In the genomic region with DNA sequence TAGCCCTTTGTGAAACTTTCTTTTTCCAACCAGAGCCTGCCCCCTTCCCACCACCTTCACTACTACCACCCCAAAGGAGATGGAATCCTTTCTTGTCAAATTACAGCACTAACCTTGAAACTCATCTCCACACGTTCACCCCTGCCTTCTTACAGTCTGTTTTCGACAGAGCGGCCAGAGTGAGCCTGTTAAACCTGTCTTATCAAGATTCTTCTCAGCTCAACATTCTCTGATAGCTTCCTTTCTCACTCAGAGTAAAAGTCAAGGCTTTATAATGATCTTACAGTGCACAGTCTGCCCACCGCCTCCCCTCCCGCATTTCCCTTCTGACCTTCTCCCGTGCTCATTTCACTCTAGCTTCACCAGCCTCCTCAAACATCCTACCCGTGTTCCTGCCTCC, we compare ENCODE assay signal across 18 cellular contexts. TPM values are rescaled to one million over a fixed set of nuclear protein-coding genes. Genes with fewer than 3 reads are reported as not detected.
DNase-seq lines count a peak whose midpoint lies in the region; TF ChIP-seq lines count a peak whose summit lies in the region.
"Had no signal": no experiment of that assay in that cellular context is flagged by ENCODE, and none has a peak within 500 bp of the region (broad histone marks: within the 10 kb centered on the region; RNA-seq: fewer than 3 reads in every experiment).

No MANE protein-coding gene starts in this region.

- POLR2A ChIA-PET in OCI-LY7 (lab: Charles Lee), result interaction anchor here (0.7 to 9.0 kb wide), 8 partner anchors 11 to 117 kb away, joined by 3 to 64 read pairs (median 8); no protein-coding TSS in a partner anchor

- H3K9ac ChIP-seq in mammary epithelial cell (ENCODE audit: insufficient read depth, low read length) (no peak overlapping the region), MM.1S (ENCODE audit: low read length) (no peak overlapping the region), endodermal cell (ENCODE audit: extremely low read depth, low read length, poor library complexity, severe bottlenecking) (no peak overlapping the region)
- H3K9ac ChIP-seq: GM23248 had no signal

- H3K4me3 ChIP-seq in OCI-LY7 (ENCODE audit: low read depth, low read length, poor library complexity, severe bottlenecking), result no peak overlapping the region
- no peak overlapping the region for H3K4me3 ChIP-seq in mammary epithelial cell (replicated peaks in 1 of 3; ENCODE audit: insufficient read depth in 1 of 3, low read depth in 2 of 3, low read length in 3 of 3)
- H3K4me3 ChIP-seq in MM.1S (ENCODE audit: low read length), result no peak overlapping the region
- H3K4me3 ChIP-seq in endodermal cell (ENCODE audit: low read length), result no peak overlapping the region
- H3K4me3 ChIP-seq: A549, GM23248, left lung, prostate gland had no signal

- H3K27me3 Mint-ChIP-seq in activated CD4-positive, alpha-beta T cell treated with anti-CD3 and anti-CD28 coated beads, Interleukin-2, amount 10 ng/mL, durations not matched to agents 24 days and 14 days, result no peaks in the 10 kb centered on the region
- peaks cover 10% of the 10 kb centered on the region for H3K27me3 Mint-ChIP-seq in nephron progenitor cell (ENCODE audit: low read depth, poor library complexity)
- peaks cover 2% of the 10 kb centered on the region for H3K27me3 Mint-ChIP-seq in endodermal cell (ENCODE audit: insufficient read depth)

- H3K9me3 Mint-ChIP-seq in activated CD4-positive, alpha-beta T cell treated with anti-CD3 and anti-CD28 coated beads, Interleukin-2, amount 10 ng/mL, durations not matched to agents 24 days and 14 days, result no peaks in the 10 kb centered on the region
- H3K9me3 Mint-ChIP-seq in nephron progenitor cell (peaks cover 4% of the 10 kb centered on the region), endodermal cell (no peaks in the 10 kb centered on the region)

- CTCF ChIA-PET in OCI-LY7 (lab: Charles Lee; ENCODE audit: unreplicated experiment) (interaction anchor here (0.8 kb wide), 1 partner anchor 15 kb away, joined by 3 read pairs; no protein-coding TSS in a partner anchor), mammary epithelial cell (lab: Charles Lee; ENCODE audit: low non-redundant PET) (no interaction called here)

- H3K27ac ChIP-seq in OCI-LY7 (ENCODE audit: low read depth, low read length, poor library complexity, severe bottlenecking) (peak overlapping the region; percentile 76), mammary epithelial cell (ENCODE audit: insufficient read depth, low read depth, low read length) (peak overlapping the region; percentile 92), MM.1S (ENCODE audit: low read length) (no peak overlapping the region), endodermal cell (ENCODE audit: low read depth, low read length) (no peak overlapping the region)
- H3K27ac ChIP-seq: A549, GM23248, prostate gland had no signal

- H4K20me1 ChIP-seq in OCI-LY7 (ENCODE audit: insufficient read depth, low read length) (no peaks in the 10 kb centered on the region), mammary epithelial cell (ENCODE audit: insufficient read depth, low read length) (no peaks in the 10 kb centered on the region), MM.1S (ENCODE audit: insufficient read depth, low read length) (no peaks in the 10 kb centered on the region)

- H3K4me1 ChIP-seq in OCI-LY7 (ENCODE audit: insufficient read depth, low read length, poor library complexity, severe bottlenecking) (peaks cover 58% of the 10 kb centered on the region), mammary epithelial cell (ENCODE audit: insufficient read depth, low read length) (peaks cover 24% of the 10 kb centered on the region), MM.1S (ENCODE audit: low read length) (peaks cover 13% of the 10 kb centered on the region), endodermal cell (ENCODE audit: control insufficient read depth, insufficient read depth, low read length) (no peaks in the 10 kb centered on the region)
- H3K4me1 ChIP-seq: A549, prostate gland had no signal

- H3K9me3 ChIP-seq in OCI-LY7 (ENCODE audit: low read length), result peaks cover 11% of the 10 kb centered on the region; the same call in 1 of the 2 replicates
- no peaks in the 10 kb centered on the region for H3K9me3 ChIP-seq in mammary epithelial cell (replicated peaks; ENCODE audit: insufficient read depth, low read length)
- H3K9me3 ChIP-seq in MM.1S (replicated peaks; ENCODE audit: insufficient read depth, low read length), result no peaks in the 10 kb centered on the region
- no peaks in the 10 kb centered on the region for H3K9me3 ChIP-seq in endodermal cell (ENCODE audit: control insufficient read depth, low read length)
- H3K9me3 ChIP-seq: A549, left lung, prostate gland had no signal

- H3K79me2 ChIP-seq in OCI-LY7 (ENCODE audit: insufficient read depth, low read depth, low read length) (no peaks in the 10 kb centered on the region), mammary epithelial cell (ENCODE audit: insufficient read depth, low read length) (no peaks in the 10 kb centered on the region), MM.1S (ENCODE audit: low read length) (peaks cover 13% of the 10 kb centered on the region)

- 4% methylated on average over 5 of the region's 7 CpGs for WGBS in mammary epithelial cell (ENCODE audit: low coverage, missing lambda C conversion rate)
- 89 to 100% methylated on average over 4 to 7 of the region's 7 CpGs for WGBS in endodermal cell (ENCODE audit: insufficient coverage in 1 of 2, insufficient read length in 1 of 2), 2 experiments

- no peak for DNase-seq in activated CD4-positive, alpha-beta T cell treated with anti-CD3 and anti-CD28 coated beads, Interleukin-2, amount 10 ng/mL, durations not matched to agents 24 days and 14 days
- no peak for DNase-seq in activated CD4-positive, alpha-beta T cell treated with anti-CD3 and anti-CD28 coated beads for 1 hour
- DNase-seq in OCI-LY7 (ENCODE audit: low spot score) (no peak), mammary epithelial cell (no peak), nephron progenitor cell (no peak), MM.1S (no peak), endodermal cell (no peak), DMS153 treated with DMSO at 0.1 percent for 48 hours (lab: John Stamatoyannopoulos, UW; ENCODE audit: unreplicated experiment) (no peak)
- DNase-seq: activated CD4-positive, CD25-positive, alpha-beta regulatory T cell; aorta; foreskin melanocyte; GM23248; KBM-7; left lung; NCI-H1105; small intestine had no signal

- no peaks in the 10 kb centered on the region for H3K9me2 ChIP-seq in OCI-LY7 (ENCODE audit: insufficient read depth, low read length)
- H3K9me2 ChIP-seq in MM.1S (replicated peaks; ENCODE audit: insufficient read depth, low read length), result no peaks in the 10 kb centered on the region

- H3K27ac Mint-ChIP-seq in activated CD4-positive, alpha-beta T cell treated with anti-CD3 and anti-CD28 coated beads, Interleukin-2, amount 10 ng/mL, durations not matched to agents 24 days and 14 days, result peak overlapping the region; percentile 30
- H3K27ac Mint-ChIP-seq in nephron progenitor cell (peak overlapping the region; percentile 11), endodermal cell (no peak overlapping the region)

- H3K4me3 Mint-ChIP-seq in activated CD4-positive, alpha-beta T cell treated with anti-CD3 and anti-CD28 coated beads, Interleukin-2, amount 10 ng/mL, durations not matched to agents 24 days and 14 days, result no peak overlapping the region
- H3K4me3 Mint-ChIP-seq in nephron progenitor cell (no peak overlapping the region), endodermal cell (no peak overlapping the region)

- no TSS peak for BruUV-seq in OCI-LY7 (replicated peaks; lab: Mats Ljungman, UMichigan)
- BruUV-seq in mammary epithelial cell (replicated peaks; lab: Mats Ljungman, UMichigan), result no TSS peak

- in situ Hi-C loops in mammary epithelial cell (cut with MboI; ENCODE audit: low sequenced_read_pairs in 2 of 2), result no loop called here

- dilution Hi-C loops in mammary epithelial cell (cut with HindIII; ENCODE audit: low sequenced_read_pairs), result no loop called here

- peak overlapping the region; percentile 15 for H2AFZ ChIP-seq in OCI-LY7 (ENCODE audit: low read length)
- peak overlapping the region; percentile 88 for H2AFZ ChIP-seq in mammary epithelial cell (ENCODE audit: low read depth, low read length)
- no peak overlapping the region for H2AFZ ChIP-seq in MM.1S (ENCODE audit: low read length)
- H2AFZ ChIP-seq: GM23248 had no signal

- H3K36me3 ChIP-seq in OCI-LY7 (ENCODE audit: insufficient read depth, low read length), result peaks cover 60% of the 10 kb centered on the region
- H3K36me3 ChIP-seq in mammary epithelial cell (ENCODE audit: insufficient read depth, low read length), result no peaks in the 10 kb centered on the region
- H3K36me3 ChIP-seq in MM.1S (replicated peaks; ENCODE audit: insufficient read depth, low read length), result 0 out of 2 replicates have a peak, but pooled peaks cover 4% of the 10 kb centered on the region
- H3K36me3 ChIP-seq in endodermal cell (ENCODE audit: control insufficient read depth, insufficient read depth, low read length), result no peaks in the 10 kb centered on the region
- H3K36me3 ChIP-seq: prostate gland had no signal

- intact Hi-C loops in activated CD4-positive, alpha-beta T cell treated with anti-CD3 and anti-CD28 coated beads, Interleukin-2, amount 10 ng/mL, durations not matched to agents 24 days and 14 days (cut with micrococcal nuclease), result no loop called here
- intact Hi-C loops in OCI-LY7 (cut with micrococcal nuclease; ENCODE audit: unreplicated experiment), result no loop called here
- intact Hi-C loops in mammary epithelial cell (cut with micrococcal nuclease), result no loop called here

- H3K27me3 ChIP-seq in mammary epithelial cell (ENCODE audit: insufficient read depth, low read length) (no peaks in the 10 kb centered on the region), MM.1S (replicated peaks; ENCODE audit: insufficient read depth, low read length) (no peaks in the 10 kb centered on the region), endodermal cell (ENCODE audit: control insufficient read depth, insufficient read depth, low read length, poor library complexity, severe bottlenecking) (no peaks in the 10 kb centered on the region)
- H3K27me3 ChIP-seq: left lung had no signal

- H3K4me1 Mint-ChIP-seq in activated CD4-positive, alpha-beta T cell treated with anti-CD3 and anti-CD28 coated beads, Interleukin-2, amount 10 ng/mL, durations not matched to agents 24 days and 14 days, result peaks cover 41% of the 10 kb centered on the region
- H3K4me1 Mint-ChIP-seq in nephron progenitor cell, result peaks cover 5% of the 10 kb centered on the region
- peaks cover 5% of the 10 kb centered on the region for H3K4me1 Mint-ChIP-seq in endodermal cell

- TF ChIP-seq CTCF in OCI-LY7 (conservative IDR thresholded peaks at IDR 0.05; ENCODE audit: low read length) (no peak), mammary epithelial cell (conservative IDR thresholded peaks at IDR 0.05 in 1 of 2, IDR thresholded peaks at IDR 0.05 in 1 of 2; ENCODE audit: extremely low read depth in 1 of 2, insufficient read depth in 1 of 2, low read depth in 1 of 2, low read length in 2 of 2) (no peak), nephron progenitor cell (IDR thresholded peaks at IDR 0.05) (no peak), MM.1S (IDR thresholded peaks at IDR 0.05; ENCODE audit: low read length) (no peak), endodermal cell (conservative IDR thresholded peaks at IDR 0.05) (no peak)

- H3F3A ChIP-seq in MM.1S (ENCODE audit: insufficient read depth, low read length), result peaks cover 3% of the 10 kb centered on the region; the same call in 1 of the 2 replicates

- H3K4me2 ChIP-seq in OCI-LY7 (ENCODE audit: low read length), result peak overlapping the region; percentile 65
- no peak overlapping the region for H3K4me2 ChIP-seq in mammary epithelial cell (ENCODE audit: insufficient read depth, low read depth, low read length)
- H3K4me2 ChIP-seq in MM.1S (ENCODE audit: low read depth, low read length), result no peak overlapping the region
- H3K4me2 ChIP-seq: A549 had no signal

- peaks cover 48% of the 10 kb centered on the region for H3K36me3 Mint-ChIP-seq in activated CD4-positive, alpha-beta T cell treated with anti-CD3 and anti-CD28 coated beads, Interleukin-2, amount 10 ng/mL, durations not matched to agents 24 days and 14 days (ENCODE audit: low read depth)
- no peaks in the 10 kb centered on the region for H3K36me3 Mint-ChIP-seq in nephron progenitor cell (ENCODE audit: low read depth)
- H3K36me3 Mint-ChIP-seq in endodermal cell (ENCODE audit: low read depth), result no peaks in the 10 kb centered on the region

RNA-seq across cellular contexts. Expression of a gene that starts 56.0 kb away (rescaled TPM):
- 37.8 and 42.2 TPM in 2 replicates for total RNA-seq in activated CD4-positive, alpha-beta T cell treated with anti-CD3 and anti-CD28 coated beads, Interleukin-2, amount 10 ng/mL, durations not matched to agents 24 days and 14 days
- total RNA-seq in OCI-LY7 (2014; rRNA removed; shearing (Covaris generic)), result 18.6 and 22.3 TPM in 2 replicates
- total RNA-seq in OCI-LY7 (2022) (37.7 and 43.8 TPM in 2 replicates), mammary epithelial cell (10 to 100 TPM; 23.3 to 62.3 TPM), endodermal cell (1 to 10 TPM in 1 of 2 donors, under 1 TPM in 1; 0.82 to 2.6 TPM)
- polyA plus RNA-seq in mammary epithelial cell, result 44.5 TPM
- 69.8 TPM for polyA minus RNA-seq in mammary epithelial cell
- polyA plus RNA-seq in endodermal cell (2013, experiment 1 of 2), result 1.6 TPM
- polyA plus RNA-seq in endodermal cell (2013, experiment 2 of 2), result 1.6 TPM
- total RNA-seq: GM23248 had no signal
- polyA plus RNA-seq: GM23248 had no signal

Comparison
In these comparisons a context has a peak if more than half of its experiments do, and no peak if none do; other contexts are left out.
1. H3K27ac ChIP-seq: peak in OCI-LY7 (single experiment) and mammary epithelial cell (single experiment); none in MM.1S (single experiment) and endodermal cell (single experiment).
2. RNA of a gene that starts 56.0 kb away (total RNA-seq): 23.3 to 62.3 TPM in mammary epithelial cell, 18.6 to 43.8 TPM in OCI-LY7 and 37.8 to 42.2 TPM in activated CD4-positive, alpha-beta T cell treated with anti-CD3 and anti-CD28 coated beads, Interleukin-2, amount 10 ng/mL, durations not matched to agents 24 days and 14 days; 0.82 to 2.6 TPM in endodermal cell; every median in the first group is over 4 times any median in the second.